ENCODE assay signal across 1 cellular context in the genomic region with DNA sequence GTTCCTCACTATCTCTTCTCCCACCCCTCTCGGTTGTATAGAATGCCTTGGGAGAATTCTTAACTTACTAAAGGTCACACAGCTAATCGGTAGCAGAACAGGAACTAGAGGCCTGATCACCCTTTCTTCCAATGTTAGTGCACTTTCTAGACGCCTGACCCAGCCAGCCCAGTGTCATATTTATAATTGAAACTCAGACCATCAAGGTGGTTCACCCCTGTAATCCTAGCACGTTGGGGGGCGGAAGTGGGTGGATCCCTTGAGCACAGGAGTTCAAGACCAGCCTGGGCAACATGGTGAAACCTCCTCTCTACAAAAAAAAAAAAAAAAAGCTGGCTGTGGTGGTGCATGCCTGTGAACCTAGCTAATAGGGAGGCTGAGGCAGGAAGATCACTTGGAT.
TF ChIP-seq lines count a peak whose summit lies in the region.

No MANE protein-coding gene starts in this region.

TF ChIP-seq in IMR-90, 13 proteins besides CTCF, POLR2A, EP300 and RAD21 (continued from another document):
- TF ChIP-seq, protein P1, sequence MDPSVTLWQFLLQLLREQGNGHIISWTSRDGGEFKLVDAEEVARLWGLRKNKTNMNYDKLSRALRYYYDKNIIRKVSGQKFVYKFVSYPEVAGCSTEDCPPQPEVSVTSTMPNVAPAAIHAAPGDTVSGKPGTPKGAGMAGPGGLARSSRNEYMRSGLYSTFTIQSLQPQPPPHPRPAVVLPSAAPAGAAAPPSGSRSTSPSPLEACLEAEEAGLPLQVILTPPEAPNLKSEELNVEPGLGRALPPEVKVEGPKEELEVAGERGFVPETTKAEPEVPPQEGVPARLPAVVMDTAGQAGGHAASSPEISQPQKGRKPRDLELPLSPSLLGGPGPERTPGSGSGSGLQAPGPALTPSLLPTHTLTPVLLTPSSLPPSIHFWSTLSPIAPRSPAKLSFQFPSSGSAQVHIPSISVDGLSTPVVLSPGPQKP (IDR thresholded peaks at IDR 0.05; ENCODE audit: borderline replicate concordance, low read depth, low read length): no peak
- TF ChIP-seq FOS (IDR thresholded peaks at IDR 0.05; ENCODE audit: low read depth, low read length) (no peak), NFE2L2 (IDR thresholded peaks at IDR 0.05; ENCODE audit: low read depth, low read length) (no peak)
